In the genomic region with DNA sequence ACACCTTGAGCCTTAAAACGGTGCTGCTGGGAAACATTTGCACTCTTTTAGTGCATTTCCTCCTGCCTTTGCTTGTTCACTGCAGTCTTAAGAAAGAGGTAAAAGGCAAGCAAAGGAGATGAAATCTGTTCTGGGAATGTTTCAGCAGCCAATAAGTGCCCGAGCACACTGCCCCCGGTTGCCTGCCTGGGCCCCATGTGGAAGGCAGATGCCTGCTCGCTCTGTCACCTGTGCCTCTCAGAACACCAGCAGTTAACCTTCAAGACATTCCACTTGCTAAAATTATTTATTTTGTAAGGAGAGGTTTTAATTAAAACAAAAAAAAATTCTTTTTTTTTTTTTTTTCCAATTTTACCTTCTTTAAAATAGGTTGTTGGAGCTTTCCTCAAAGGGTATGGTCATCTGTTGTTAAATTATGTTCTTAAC, we compare ENCODE assay signal across 15 cellular contexts. TPM values are rescaled to one million over a fixed set of nuclear protein-coding genes. Genes with fewer than 3 reads are reported as not detected.
DNase-seq lines count a peak whose midpoint lies in the region; ATAC-seq, FAIRE-seq and TF ChIP-seq lines count a peak whose summit lies in the region.
"Had no signal": no experiment of that assay in that cellular context is flagged by ENCODE, and none has a peak within 500 bp of the region (broad histone marks: within the 10 kb centered on the region; RNA-seq: fewer than 3 reads in every experiment).

No MANE protein-coding gene starts in this region.

- peaks cover 29% of the 10 kb centered on the region for H4K20me1 ChIP-seq in Karpas-422 (ENCODE audit: insufficient read depth, low read depth, low read length)

- no peaks in the 10 kb centered on the region for H3K9me2 ChIP-seq in Karpas-422 (replicated peaks; ENCODE audit: insufficient read depth, low read length)

- H3K4me3 Mint-ChIP-seq in neural crest cell: peak overlapping the region; percentile 31
- H3K4me3 Mint-ChIP-seq in activated CD4-positive, alpha-beta memory T cell treated with anti-CD3 and anti-CD28 coated beads for 36 hours: no peak overlapping the region
- H3K4me3 Mint-ChIP-seq: activated naive CD8-positive, alpha-beta T cell treated with anti-CD3 and anti-CD28 coated beads, Interleukin-2, amount 10 ng/mL, durations not matched to agents 7 days and 5 days; B cell had no signal

- no peak for TF ChIP-seq POLR2A in A549 (IDR thresholded peaks at IDR 0.05; ENCODE audit: low read length)

- H3K4me3 ChIP-seq in A549 (no peak overlapping the region), Karpas-422 (ENCODE audit: low read length) (no peak overlapping the region), astrocyte of the spinal cord (ENCODE audit: low read depth, low read length) (peak overlapping the region; percentile 27)

- TF ChIP-seq CTCF in A549 (IDR thresholded peaks at IDR 0.05) (no peak), astrocyte of the spinal cord (IDR thresholded peaks at IDR 0.05; ENCODE audit: low read depth, low read length) (no peak), neural crest cell (conservative IDR thresholded peaks at IDR 0.05) (no peak)

- H3K4me1 Mint-ChIP-seq in neural crest cell: peaks cover 41% of the 10 kb centered on the region
- H3K4me1 Mint-ChIP-seq in activated CD4-positive, alpha-beta memory T cell treated with anti-CD3 and anti-CD28 coated beads for 36 hours (ENCODE audit: low read depth): peaks cover 6% of the 10 kb centered on the region

- H3K27ac ChIP-seq in A549 (peak overlapping the region in 1 of 2 experiments; percentile 57; a peak in 2 of 6 replicates), Karpas-422 (ENCODE audit: low read length) (peak overlapping the region; percentile 35; the same call in 1 of the 2 replicates)

- FAIRE-seq in A549 (lab: Jason Lieb, UNC): no peak
- FAIRE-seq: islet of Langerhans had no signal

- H3K9me3 ChIP-seq in A549 (no peaks in the 10 kb centered on the region), Karpas-422 (ENCODE audit: low read length) (no peaks in the 10 kb centered on the region)

- H3K36me3 Mint-ChIP-seq in neural crest cell (ENCODE audit: low read depth): peaks cover 15% of the 10 kb centered on the region
- H3K36me3 Mint-ChIP-seq in activated CD4-positive, alpha-beta memory T cell treated with anti-CD3 and anti-CD28 coated beads for 36 hours: peaks cover 3% of the 10 kb centered on the region

- H3K79me2 ChIP-seq in Karpas-422 (ENCODE audit: low read length): peaks cover 11% of the 10 kb centered on the region; the same call in 1 of the 2 replicates

- H3K36me3 ChIP-seq in Karpas-422 (ENCODE audit: insufficient read depth, low read length): peaks cover 25% of the 10 kb centered on the region

- no peaks in the 10 kb centered on the region for H3K27me3 ChIP-seq in Karpas-422 (ENCODE audit: low read length)

- peaks cover 45% of the 10 kb centered on the region for H3K4me1 ChIP-seq in A549
- peaks cover 49% of the 10 kb centered on the region for H3K4me1 ChIP-seq in Karpas-422 (ENCODE audit: low read length)

- no peaks in the 10 kb centered on the region for H3K9me3 Mint-ChIP-seq in neural crest cell
- H3K9me3 Mint-ChIP-seq in activated CD4-positive, alpha-beta memory T cell treated with anti-CD3 and anti-CD28 coated beads for 36 hours: no peaks in the 10 kb centered on the region

- TF ChIP-seq RAD21 in A549 (conservative IDR thresholded peaks at IDR 0.05 in 1 of 2, IDR thresholded peaks at IDR 0.05 in 1 of 2): no peak

- H3K27ac Mint-ChIP-seq in neural crest cell (ENCODE audit: unreplicated experiment): no peak overlapping the region
- H3K27ac Mint-ChIP-seq in activated CD4-positive, alpha-beta memory T cell treated with anti-CD3 and anti-CD28 coated beads for 36 hours: no peak overlapping the region
- H3K27ac Mint-ChIP-seq: activated naive CD8-positive, alpha-beta T cell treated with anti-CD3 and anti-CD28 coated beads, Interleukin-2, amount 10 ng/mL, durations not matched to agents 7 days and 5 days; B cell had no signal

- DNase-seq in A549 (ENCODE audit: low read depth in 1 of 2, low spot score in 1 of 2) (no peak), Karpas-422 (no peak), astrocyte of the spinal cord (ENCODE audit: low read depth, low spot score) (peak; percentile 42), neural crest cell (ENCODE audit: low read depth, low spot score) (no peak), DMS114 treated with DMSO at 0.1 percent for 48 hours (lab: John Stamatoyannopoulos, UW; ENCODE audit: unreplicated experiment) (no peak)
- no peak for DNase-seq in activated CD4-positive, alpha-beta memory T cell treated with anti-CD3 and anti-CD28 coated beads for 36 hours
- no peak for DNase-seq in central memory CD4-positive, alpha-beta T cell
- no peak for DNase-seq in activated CD8-positive, alpha-beta memory T cell treated with anti-CD3 and anti-CD28 coated beads, Interleukin-2, amount 50 U/mL, for 48 hours
- DNase-seq: activated naive CD8-positive, alpha-beta T cell treated with anti-CD3 and anti-CD28 coated beads, Interleukin-2, amount 10 ng/mL, durations not matched to agents 7 days and 5 days; DMS79 treated with DMSO at 0.1 percent for 48 hours; Right ventricle myocardium superior; stimulated activated CD4-positive, alpha-beta T cell treated with anti-CD3 and anti-CD28 coated beads, Interleukin-15, amount 100 ng/mL, for 24 hours had no signal

- POLR2A ChIA-PET in A549 (lab: Yijun Ruan, JAX): interaction anchor here (0.6 kb wide), 2 partner anchors 234 to 298 kb away, joined by 4 read pairs; no protein-coding TSS in a partner anchor
- POLR2A ChIA-PET in activated CD4-positive, alpha-beta memory T cell treated with anti-CD3 and anti-CD28 coated beads for 36 hours (lab: Charles Lee): no interaction called here

- 59% methylated on average over 4 of the region's 4 CpGs for WGBS in A549 (ENCODE audit: missing lambda C conversion rate)

- H2AFZ ChIP-seq in Karpas-422 (ENCODE audit: low read length): no peak overlapping the region

- H3K9ac ChIP-seq in Karpas-422 (ENCODE audit: low read length): no peak overlapping the region

- intact Hi-C loops in activated CD4-positive, alpha-beta memory T cell treated with anti-CD3 and anti-CD28 coated beads for 36 hours (cut with micrococcal nuclease): no loop called here

- in situ Hi-C loops in astrocyte of the spinal cord (cut with HindIII; ENCODE audit: low sequenced_read_pairs): loop anchor here (25.0 kb wide), 1 partner anchor 412 kb away; no protein-coding TSS in a partner anchor

- TF ChIP-seq EP300 in A549 (IDR thresholded peaks at IDR 0.05): no peak

- ATAC-seq in A549: no peak

- peak overlapping the region; percentile 61 for H3K4me2 ChIP-seq in A549
- H3K4me2 ChIP-seq in Karpas-422 (ENCODE audit: low read depth, low read length, poor library complexity, severe bottlenecking): peak overlapping the region; percentile 10

- CTCF ChIA-PET in A549 (lab: Yijun Ruan, JAX): interaction anchor here (1.6 to 2.8 kb wide), 4 partner anchors 25 to 415 kb away, joined by 3 to 8 read pairs (median 3); no protein-coding TSS in a partner anchor
- CTCF ChIA-PET in activated CD4-positive, alpha-beta memory T cell treated with anti-CD3 and anti-CD28 coated beads for 36 hours (lab: Charles Lee): no interaction called here

- peaks cover 15% of the 10 kb centered on the region for H3K27me3 Mint-ChIP-seq in neural crest cell (ENCODE audit: low read depth)
- peaks cover 39% of the 10 kb centered on the region for H3K27me3 Mint-ChIP-seq in activated CD4-positive, alpha-beta memory T cell treated with anti-CD3 and anti-CD28 coated beads for 36 hours

TF ChIP-seq in A549, 52 proteins besides CTCF, POLR2A, EP300 and RAD21:
- TF ChIP-seq SREBF2 (IDR thresholded peaks at IDR 0.05): no peak
- no peak for TF ChIP-seq MAFK (IDR thresholded peaks at IDR 0.05; ENCODE audit: partially characterized antibody)
- TF ChIP-seq TFCP2L1 (CRISPR knock-in tag; IDR thresholded peaks at IDR 0.05): no peak
- TF ChIP-seq, protein P1, sequence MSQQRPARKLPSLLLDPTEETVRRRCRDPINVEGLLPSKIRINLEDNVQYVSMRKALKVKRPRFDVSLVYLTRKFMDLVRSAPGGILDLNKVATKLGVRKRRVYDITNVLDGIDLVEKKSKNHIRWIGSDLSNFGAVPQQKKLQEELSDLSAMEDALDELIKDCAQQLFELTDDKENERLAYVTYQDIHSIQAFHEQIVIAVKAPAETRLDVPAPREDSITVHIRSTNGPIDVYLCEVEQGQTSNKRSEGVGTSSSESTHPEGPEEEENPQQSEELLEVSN (IDR thresholded peaks at IDR 0.05; ENCODE audit: borderline replicate concordance, low read depth): no peak

RNA-seq across cellular contexts. Expression of a gene that starts 4.4 kb away (rescaled TPM):
- polyA plus RNA-seq in A549 (2011; rRNA removed): 6.7 and 8.0 TPM in 2 replicates
- polyA plus RNA-seq in A549 (2012; cell fraction: cytosol; rRNA removed): 5.1 and 7.5 TPM in 2 replicates
- 16.9 and 18.6 TPM in 2 replicates for polyA plus RNA-seq in A549 (2012; cell fraction: nucleus; rRNA removed)
- polyA plus RNA-seq in A549 (2017; fragmentation: RNase III; extraction: RNeasy Plus Mini Kit Qiagen cat#74134 plus additional on column Dnase treatment): 9.6 to 14.5 TPM (median 12.3 TPM) in 3 replicates
- 5.9 and 7.0 TPM in 2 replicates for polyA minus RNA-seq in A549 (2011; rRNA and poly(A)+ RNA removed)
- 26.4 and 30.3 TPM in 2 replicates for total RNA-seq in Karpas-422 (2014; rRNA removed; shearing (Covaris generic); ENCODE audit: low replicate concordance)
- total RNA-seq in neural crest cell: 36.8 and 36.9 TPM in 2 replicates
- not detected for total RNA-seq in activated CD4-positive, alpha-beta memory T cell treated with anti-CD3 and anti-CD28 coated beads for 36 hours
- total RNA-seq: activated naive CD8-positive, alpha-beta T cell treated with anti-CD3 and anti-CD28 coated beads, Interleukin-2, amount 10 ng/mL, durations not matched to agents 7 days and 5 days; B cell; dermis microvascular lymphatic vessel endothelial cell had no signal

Comparison
In these comparisons a context has a peak if more than half of its experiments do, and no peak if none do; other contexts are left out.
1. RNA of a gene that starts 4.4 kb away (total RNA-seq): 36.8 to 36.9 TPM in neural crest cell and 26.4 to 30.3 TPM in Karpas-422; not detected in activated CD4-positive, alpha-beta memory T cell treated with anti-CD3 and anti-CD28 coated beads for 36 hours; every median in the first group is over 10 times any median in the second.